10 cellular contexts compared by ENCODE assay signal in genomic region chr12:45987339-45987726, GRCh38. TPM values are rescaled to one million over a fixed set of nuclear protein-coding genes. Genes with fewer than 3 reads are reported as not detected.
DNase-seq lines count a peak whose midpoint lies in the region; ATAC-seq and TF ChIP-seq lines count a peak whose summit lies in the region.
"Had no signal": no experiment of that assay in that cellular context is flagged by ENCODE, and none has a peak within 500 bp of the region (broad histone marks: within the 10 kb centered on the region; RNA-seq: fewer than 3 reads in every experiment).

No MANE protein-coding gene starts in this region.

- DNase-seq in activated CD4-positive, alpha-beta T cell treated with anti-CD3 and anti-CD28 coated beads, Interleukin-2, amount 10 ng/mL, durations not matched to agents 24 days and 14 days = peak; percentile 35
- DNase-seq in activated CD4-positive, alpha-beta T cell treated with anti-CD3 and anti-CD28 coated beads for 1 hour = no peak
- DNase-seq in NB4 (ENCODE audit: low read depth) (no peak), chondrocyte (ENCODE audit: low spot score) (no peak), progenitor cell of endocrine pancreas (ENCODE audit: low spot score, unreplicated experiment) (no peak), erythroblast (lab: John Stamatoyannopoulos, UW) (no peak)
- no peak for DNase-seq in stimulated activated CD4-positive, alpha-beta T cell treated with anti-CD3 and anti-CD28 coated beads, Interleukin-15, amount 100 ng/mL, for 24 hours
- DNase-seq: aorta, NCI-H524 had no signal

- peak overlapping the region; percentile 97 for H3K4me3 ChIP-seq in NB4 (ENCODE audit: low read depth, low read length)

- no peak for TF ChIP-seq CTCF in NB4 (IDR thresholded peaks at IDR 0.05; ENCODE audit: low read depth, low read length)
- no peak for TF ChIP-seq CTCF in chondrocyte (IDR thresholded peaks at IDR 0.05)
- no peak for TF ChIP-seq CTCF in progenitor cell of endocrine pancreas (IDR thresholded peaks at IDR 0.05; ENCODE audit: unreplicated experiment)

- peak overlapping the region; percentile 14 for H3K27ac Mint-ChIP-seq in activated CD4-positive, alpha-beta T cell treated with anti-CD3 and anti-CD28 coated beads, Interleukin-2, amount 10 ng/mL, durations not matched to agents 24 days and 14 days
- peak overlapping the region; percentile 62 for H3K27ac Mint-ChIP-seq in chondrocyte (ENCODE audit: unreplicated experiment)
- H3K27ac Mint-ChIP-seq in progenitor cell of endocrine pancreas = peak overlapping the region; percentile 5

- H3K4me1 Mint-ChIP-seq in activated CD4-positive, alpha-beta T cell treated with anti-CD3 and anti-CD28 coated beads, Interleukin-2, amount 10 ng/mL, durations not matched to agents 24 days and 14 days = peaks cover 63% of the 10 kb centered on the region
- H3K4me1 Mint-ChIP-seq in chondrocyte (ENCODE audit: low read depth) (peaks cover 71% of the 10 kb centered on the region), progenitor cell of endocrine pancreas (ENCODE audit: low read depth) (peaks cover 40% of the 10 kb centered on the region)

- H3K36me3 Mint-ChIP-seq in activated CD4-positive, alpha-beta T cell treated with anti-CD3 and anti-CD28 coated beads, Interleukin-2, amount 10 ng/mL, durations not matched to agents 24 days and 14 days (ENCODE audit: low read depth) = peaks cover 50% of the 10 kb centered on the region
- H3K36me3 Mint-ChIP-seq in chondrocyte (ENCODE audit: low read depth) = peaks cover 14% of the 10 kb centered on the region
- H3K36me3 Mint-ChIP-seq in progenitor cell of endocrine pancreas (ENCODE audit: insufficient read depth) = peaks cover 20% of the 10 kb centered on the region

- H3K27me3 Mint-ChIP-seq in activated CD4-positive, alpha-beta T cell treated with anti-CD3 and anti-CD28 coated beads, Interleukin-2, amount 10 ng/mL, durations not matched to agents 24 days and 14 days = no peaks in the 10 kb centered on the region
- H3K27me3 Mint-ChIP-seq in chondrocyte (ENCODE audit: low read depth) (no peaks in the 10 kb centered on the region), progenitor cell of endocrine pancreas (no peaks in the 10 kb centered on the region)

- no peak for ATAC-seq in HG02885 (IDR thresholded peaks at IDR 0.05; ENCODE audit: poor library complexity, unreplicated experiment)

- peak overlapping the region; percentile 96 for H3K4me3 Mint-ChIP-seq in activated CD4-positive, alpha-beta T cell treated with anti-CD3 and anti-CD28 coated beads, Interleukin-2, amount 10 ng/mL, durations not matched to agents 24 days and 14 days
- peak overlapping the region; percentile 96 for H3K4me3 Mint-ChIP-seq in chondrocyte (ENCODE audit: unreplicated experiment)
- peak overlapping the region; percentile 30 for H3K4me3 Mint-ChIP-seq in progenitor cell of endocrine pancreas (ENCODE audit: low read depth)

- H3K9me3 Mint-ChIP-seq in activated CD4-positive, alpha-beta T cell treated with anti-CD3 and anti-CD28 coated beads, Interleukin-2, amount 10 ng/mL, durations not matched to agents 24 days and 14 days = peaks cover 4% of the 10 kb centered on the region
- no peaks in the 10 kb centered on the region for H3K9me3 Mint-ChIP-seq in chondrocyte (ENCODE audit: low read depth)
- H3K9me3 Mint-ChIP-seq in progenitor cell of endocrine pancreas (ENCODE audit: low read depth) = no peaks in the 10 kb centered on the region

- TF ChIP-seq POLR2A in NB4 (IDR thresholded peaks at IDR 0.05; ENCODE audit: extremely low read depth, insufficient read length) (no peak), erythroblast (IDR thresholded peaks at IDR 0.05; ENCODE audit: low read length) (no peak)

- intact Hi-C loops in activated CD4-positive, alpha-beta T cell treated with anti-CD3 and anti-CD28 coated beads, Interleukin-2, amount 10 ng/mL, durations not matched to agents 24 days and 14 days (cut with micrococcal nuclease) = no loop called here

RNA-seq across cellular contexts. Expression of gene SCAF11, which starts 3.0 kb away (rescaled TPM):
- 126 and 140 TPM in 2 replicates for total RNA-seq in activated CD4-positive, alpha-beta T cell treated with anti-CD3 and anti-CD28 coated beads, Interleukin-2, amount 10 ng/mL, durations not matched to agents 24 days and 14 days
- total RNA-seq in chondrocyte (88.1 to 141 TPM (median 93.3 TPM) in 3 replicates), progenitor cell of endocrine pancreas (104 and 113 TPM in 2 replicates)

Comparison
In these comparisons a context has a peak if more than half of its experiments do, and no peak if none do; other contexts are left out.
1. H3K27ac Mint-ChIP-seq: peak in every context shown above with its lines; median percentile 62 in chondrocyte; 14 in activated CD4-positive, alpha-beta T cell treated with anti-CD3 and anti-CD28 coated beads, Interleukin-2, amount 10 ng/mL, durations not matched to agents 24 days and 14 days; 5 in progenitor cell of endocrine pancreas.
2. H3K4me3 Mint-ChIP-seq: peak in every context shown above with its lines; median percentile 96 in activated CD4-positive, alpha-beta T cell treated with anti-CD3 and anti-CD28 coated beads, Interleukin-2, amount 10 ng/mL, durations not matched to agents 24 days and 14 days; 96 in chondrocyte; 30 in progenitor cell of endocrine pancreas.